In the genomic region with DNA sequence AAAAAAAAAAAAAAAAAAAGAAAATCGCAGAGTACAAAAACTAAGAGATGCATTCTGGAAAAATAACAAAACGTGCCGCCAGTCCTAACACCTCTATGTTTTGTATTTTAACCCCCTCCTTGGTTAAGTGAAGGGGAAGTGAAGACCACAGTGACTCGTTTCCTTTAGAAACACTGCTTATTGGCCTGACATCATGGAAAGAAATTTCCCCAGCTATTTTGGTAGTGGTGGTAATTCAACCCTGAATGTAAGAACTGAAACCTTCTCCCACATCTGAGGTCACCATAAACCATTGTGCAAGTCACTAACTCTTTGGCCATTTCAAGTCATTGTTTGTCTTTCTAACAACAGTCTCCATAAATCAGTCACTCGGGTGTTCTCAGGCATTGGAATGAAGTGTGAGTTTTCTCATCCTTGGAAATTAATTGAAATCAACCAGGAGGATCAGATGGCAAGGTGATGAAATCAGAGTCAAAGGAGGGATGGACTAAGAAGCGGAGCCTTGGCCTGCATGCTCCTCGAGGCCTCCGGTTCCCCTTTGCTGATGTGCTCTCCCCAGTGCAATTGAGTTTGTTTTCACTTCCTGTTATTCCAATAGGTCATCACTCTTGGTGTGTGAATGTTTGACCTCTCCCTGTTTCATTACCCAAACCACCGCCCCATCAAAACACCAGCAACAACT, we compare ENCODE assay signal across 8 cellular contexts.
DNase-seq lines count a peak whose midpoint lies in the region; ATAC-seq and TF ChIP-seq lines count a peak whose summit lies in the region.

No MANE protein-coding gene starts in this region.

- H3K9me3 Mint-ChIP-seq in chondrocyte (ENCODE audit: low read depth) = no peaks in the 10 kb centered on the region

- peaks cover 44% of the 10 kb centered on the region for H3K4me1 Mint-ChIP-seq in chondrocyte (ENCODE audit: low read depth)

- H3K4me3 Mint-ChIP-seq in chondrocyte (ENCODE audit: unreplicated experiment) = no peak overlapping the region

- H3K27ac ChIP-seq in aorta (ENCODE audit: low read depth in 1 of 2, low read length in 2 of 2) = no peak overlapping the region

- DNase-seq in NCI-H510A treated with DMSO at 0.1 percent for 48 hours (lab: John Stamatoyannopoulos, UW) (peak; percentile 51), NCI-H510A (lab: John Stamatoyannopoulos, UW) (no peak), aorta (peak in 1 of 2 donors; percentile 62), NCI-H2029 (lab: John Stamatoyannopoulos, UW) (no peak), chondrocyte (ENCODE audit: low spot score) (no peak)
- peak; percentile 15 for DNase-seq in activated naive CD8-positive, alpha-beta T cell treated with anti-CD3 and anti-CD28 coated beads, Interleukin-2, amount 50 U/mL, for 16 hours (ENCODE audit: low read depth, low spot score)

- TF ChIP-seq EP300 in Ishikawa (IDR thresholded peaks at IDR 0.05; ENCODE audit: borderline replicate concordance) = peak; percentile 58; the same call in 1 of the 2 replicates

- ATAC-seq in GM21619 (IDR thresholded peaks at IDR 0.05; ENCODE audit: unreplicated experiment) = peak; percentile 89
- peak; percentile 30 for ATAC-seq in aorta (ENCODE audit: low FRiP score)

- no peak overlapping the region for H3K4me3 ChIP-seq in aorta (ENCODE audit: low read length in 2 of 2)

- 51 to 60% methylated on average over 9 of the region's 9 CpGs for WGBS in aorta, 2 donors

- intact Hi-C loops in aorta (cut with DNase I) = loop anchor here in 1 of 2 donors (5.0 to 10.0 kb wide), 2 partner anchors 160 to 272 kb away; no protein-coding TSS in a partner anchor

- no peaks in the 10 kb centered on the region for H3K36me3 ChIP-seq in aorta (ENCODE audit: control insufficient read depth in 1 of 2, insufficient read depth in 2 of 2, low read length in 1 of 2)

- no peaks in the 10 kb centered on the region for H3K9me3 ChIP-seq in aorta (ENCODE audit: control insufficient read depth, low read length)

- peaks cover 3 to 4% of the 10 kb centered on the region in 2 donors for H3K4me1 ChIP-seq in aorta (ENCODE audit: control insufficient read depth in 1 of 2, insufficient read depth in 2 of 2, low read length in 2 of 2)

- no peaks in the 10 kb centered on the region for H3K27me3 ChIP-seq in aorta (ENCODE audit: control insufficient read depth in 1 of 2, insufficient read depth in 2 of 2, low read length in 1 of 2)

- H3K27ac Mint-ChIP-seq in chondrocyte (ENCODE audit: unreplicated experiment) = no peak overlapping the region

- H3K27me3 Mint-ChIP-seq in chondrocyte (ENCODE audit: low read depth) = peaks cover 3% of the 10 kb centered on the region

- no peak for TF ChIP-seq CTCF in chondrocyte (IDR thresholded peaks at IDR 0.05)

- TF ChIP-seq RAD21 in Ishikawa (IDR thresholded peaks at IDR 0.05; ENCODE audit: low read depth) = no peak

- no peaks in the 10 kb centered on the region for H3K36me3 Mint-ChIP-seq in chondrocyte (ENCODE audit: low read depth)

TF ChIP-seq in Ishikawa, 13 proteins besides CTCF, POLR2A, EP300 and RAD21:
- peak; percentile 74 for TF ChIP-seq MAX (IDR thresholded peaks at IDR 0.05)
- no peak for TF ChIP-seq TAF1 (IDR thresholded peaks at IDR 0.05; ENCODE audit: low read depth)
- no peak for TF ChIP-seq YY1 (IDR thresholded peaks at IDR 0.05; ENCODE audit: low read depth)
- TF ChIP-seq EGR1 (IDR thresholded peaks at IDR 0.05) = no peak
- TF ChIP-seq NFIC (IDR thresholded peaks at IDR 0.05) = peak; percentile 34; the same call in 1 of the 2 replicates
- TF ChIP-seq CREB1 (IDR thresholded peaks at IDR 0.05; ENCODE audit: low read depth) = no peak
- no peak for TF ChIP-seq FOXM1 (IDR thresholded peaks at IDR 0.05; ENCODE audit: borderline replicate concordance, low read depth)
- no peak for TF ChIP-seq USF1 (IDR thresholded peaks at IDR 0.05)
- peak; percentile 68; the same call in 1 of the 2 replicates for TF ChIP-seq TCF12 (IDR thresholded peaks at IDR 0.05; ENCODE audit: low read depth)
- TF ChIP-seq ZBTB7A (IDR thresholded peaks at IDR 0.05; ENCODE audit: low read depth) = no peak
- TF ChIP-seq, protein P1, sequence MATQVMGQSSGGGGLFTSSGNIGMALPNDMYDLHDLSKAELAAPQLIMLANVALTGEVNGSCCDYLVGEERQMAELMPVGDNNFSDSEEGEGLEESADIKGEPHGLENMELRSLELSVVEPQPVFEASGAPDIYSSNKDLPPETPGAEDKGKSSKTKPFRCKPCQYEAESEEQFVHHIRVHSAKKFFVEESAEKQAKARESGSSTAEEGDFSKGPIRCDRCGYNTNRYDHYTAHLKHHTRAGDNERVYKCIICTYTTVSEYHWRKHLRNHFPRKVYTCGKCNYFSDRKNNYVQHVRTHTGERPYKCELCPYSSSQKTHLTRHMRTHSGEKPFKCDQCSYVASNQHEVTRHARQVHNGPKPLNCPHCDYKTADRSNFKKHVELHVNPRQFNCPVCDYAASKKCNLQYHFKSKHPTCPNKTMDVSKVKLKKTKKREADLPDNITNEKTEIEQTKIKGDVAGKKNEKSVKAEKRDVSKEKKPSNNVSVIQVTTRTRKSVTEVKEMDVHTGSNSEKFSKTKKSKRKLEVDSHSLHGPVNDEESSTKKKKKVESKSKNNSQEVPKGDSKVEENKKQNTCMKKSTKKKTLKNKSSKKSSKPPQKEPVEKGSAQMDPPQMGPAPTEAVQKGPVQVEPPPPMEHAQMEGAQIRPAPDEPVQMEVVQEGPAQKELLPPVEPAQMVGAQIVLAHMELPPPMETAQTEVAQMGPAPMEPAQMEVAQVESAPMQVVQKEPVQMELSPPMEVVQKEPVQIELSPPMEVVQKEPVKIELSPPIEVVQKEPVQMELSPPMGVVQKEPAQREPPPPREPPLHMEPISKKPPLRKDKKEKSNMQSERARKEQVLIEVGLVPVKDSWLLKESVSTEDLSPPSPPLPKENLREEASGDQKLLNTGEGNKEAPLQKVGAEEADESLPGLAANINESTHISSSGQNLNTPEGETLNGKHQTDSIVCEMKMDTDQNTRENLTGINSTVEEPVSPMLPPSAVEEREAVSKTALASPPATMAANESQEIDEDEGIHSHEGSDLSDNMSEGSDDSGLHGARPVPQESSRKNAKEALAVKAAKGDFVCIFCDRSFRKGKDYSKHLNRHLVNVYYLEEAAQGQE (IDR thresholded peaks at IDR 0.05; ENCODE audit: low read depth) = no peak
- TF ChIP-seq CEBPB (IDR thresholded peaks at IDR 0.05) = peak; percentile 78
- peak; percentile 47; the same call in 1 of the 2 replicates for TF ChIP-seq TEAD4 (IDR thresholded peaks at IDR 0.05)

Comparison
In these comparisons a context has a peak if more than half of its experiments do, and no peak if none do; other contexts are left out.
1. DNase-seq: peak in NCI-H510A treated with DMSO at 0.1 percent for 48 hours (single experiment) and activated naive CD8-positive, alpha-beta T cell treated with anti-CD3 and anti-CD28 coated beads, Interleukin-2, amount 50 U/mL, for 16 hours (single experiment); none in NCI-H510A (single experiment), NCI-H2029 (single experiment) and chondrocyte (single experiment).